ENCODE assay signal across 9 cellular contexts in the genomic region with DNA sequence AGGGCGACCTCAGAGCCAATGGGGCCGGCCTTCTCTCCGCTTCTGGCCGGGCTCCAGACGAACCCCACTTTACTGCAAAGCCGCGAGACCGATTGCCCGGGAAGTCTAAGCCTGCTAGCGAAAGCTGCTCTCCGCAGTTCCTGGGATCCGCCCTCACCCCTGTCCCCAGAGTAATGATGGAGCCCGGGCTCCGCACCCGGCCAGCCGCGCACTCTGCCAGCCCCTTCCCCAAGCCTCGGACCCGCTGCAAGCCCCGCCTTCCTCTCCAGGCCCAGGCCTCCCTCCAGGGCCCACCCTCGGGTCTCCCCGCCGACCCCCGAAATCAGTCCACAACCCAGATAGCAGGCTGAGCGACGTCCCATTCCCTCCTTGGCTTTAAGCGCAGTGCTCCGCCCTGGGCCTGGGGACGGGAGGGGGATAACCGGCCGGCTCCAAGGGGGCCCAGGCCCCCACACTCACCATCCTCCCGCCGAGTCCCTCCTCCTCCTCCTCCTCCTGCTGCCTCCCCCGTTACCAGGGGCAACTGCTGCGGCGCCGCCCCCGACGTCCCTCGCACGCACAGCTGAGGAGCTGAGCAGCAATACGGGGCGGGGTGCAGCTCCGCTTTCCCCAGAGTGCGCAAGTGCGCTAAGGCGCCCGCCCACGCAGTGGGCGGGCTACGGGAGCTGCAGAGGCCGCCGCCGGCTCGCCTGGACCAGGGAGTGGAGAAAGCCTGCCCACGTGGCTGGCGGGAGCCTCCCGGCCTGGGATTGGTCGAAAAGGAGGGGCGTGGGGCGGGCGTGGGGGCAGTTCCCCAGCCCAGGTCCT. TPM values are rescaled to one million over a fixed set of nuclear protein-coding genes. Genes with fewer than 3 reads are reported as not detected.
DNase-seq lines count a peak whose midpoint lies in the region; ATAC-seq, FAIRE-seq and TF ChIP-seq lines count a peak whose summit lies in the region.
"Had no signal": no experiment of that assay in that cellular context is flagged by ENCODE, and none has a peak within 500 bp of the region (broad histone marks: within the 10 kb centered on the region; RNA-seq: fewer than 3 reads in every experiment).

A gene with protein sequence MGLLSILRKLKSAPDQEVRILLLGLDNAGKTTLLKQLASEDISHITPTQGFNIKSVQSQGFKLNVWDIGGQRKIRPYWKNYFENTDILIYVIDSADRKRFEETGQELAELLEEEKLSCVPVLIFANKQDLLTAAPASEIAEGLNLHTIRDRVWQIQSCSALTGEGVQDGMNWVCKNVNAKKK (minus strand): TSS at position 584 of the 807 bp plus-strand sequence. CDS start 122 bp downstream, at position 462.

- H4K20me1 ChIP-seq in keratinocyte (ENCODE audit: control insufficient read depth, extremely low read depth, insufficient read depth, low read length) = no peaks in the 10 kb centered on the region

- ATAC-seq in GM19025 (IDR thresholded peaks at IDR 0.05; ENCODE audit: low read depth, unreplicated experiment) (peak; percentile 79), HG03280 (IDR thresholded peaks at IDR 0.05; ENCODE audit: unreplicated experiment) (peak; percentile 76)

- no peaks in the 10 kb centered on the region for H3K27me3 ChIP-seq in keratinocyte (ENCODE audit: control insufficient read depth, extremely low read depth, insufficient read depth, low read length)

- peak within 1 kb of the TSS; percentile 83 for H3K9ac ChIP-seq in keratinocyte (ENCODE audit: control insufficient read depth, extremely low read depth, insufficient read depth, low read length)

- no peaks in the 10 kb centered on the region for H3K9me1 ChIP-seq in keratinocyte (ENCODE audit: control insufficient read depth, extremely low read depth, insufficient read depth, low read length)

- no peaks in the 10 kb centered on the region for H3K9me3 ChIP-seq in keratinocyte (ENCODE audit: control insufficient read depth, low read depth, low read length)

- H2AFZ ChIP-seq in keratinocyte (ENCODE audit: control insufficient read depth, low read length) = peak within 1 kb of the TSS; percentile 96

- no peak for FAIRE-seq in keratinocyte (lab: Jason Lieb, UNC)
- FAIRE-seq: colon had no signal

- peaks cover 19% of the 10 kb centered on the region for H3K4me1 ChIP-seq in keratinocyte (ENCODE audit: control insufficient read depth, extremely low read depth, insufficient read depth, low read length)

- H3K36me3 ChIP-seq in keratinocyte (ENCODE audit: control insufficient read depth in 2 of 2, extremely low read depth in 1 of 2, insufficient read depth in 2 of 2, low read length in 2 of 2) = no peaks in the 10 kb centered on the region

- peak within 1 kb of the TSS; percentile 65 for H3K27ac ChIP-seq in keratinocyte (ENCODE audit: control insufficient read depth, insufficient read depth, low read length)

- DNase-seq in AG20443 (ENCODE audit: low spot score) (peak; percentile 99), NCI-H345 treated with DMSO at 0.1 percent for 48 hours (lab: John Stamatoyannopoulos, UW; ENCODE audit: unreplicated experiment) (peak; percentile 87), cerebellar cortex (ENCODE audit: low spot score) (peak; percentile 98), keratinocyte (ENCODE audit: low read depth, low spot score) (peak; percentile 91)
- DNase-seq in activated CD4-positive, CD25-positive, alpha-beta regulatory T cell treated with anti-CD3 and anti-CD28 coated beads, Interleukin-2, amount 50 U/mL, for 16 hours (ENCODE audit: low read depth, low spot score) = peak; percentile 87
- peak; percentile 94 to 99 (median 98) for DNase-seq in stimulated activated CD4-positive, alpha-beta T cell treated with anti-CD3 and anti-CD28 coated beads, Interleukin-12 subunit alpha, Interleukin-12 subunit beta, amount 100 ng/mL, for 48 hours (ENCODE audit: low read depth in 2 of 3, low spot score in 1 of 3)

- H3K4me3 ChIP-seq in keratinocyte (ENCODE audit: control insufficient read depth in 2 of 3, extremely low read depth in 1 of 3, insufficient read depth in 2 of 3, low read depth in 1 of 3, low read length in 3 of 3) = peak within 1 kb of the TSS; percentile 83 to 96 (median 91)

- H3K4me2 ChIP-seq in keratinocyte (ENCODE audit: control insufficient read depth, extremely low read depth, insufficient read depth, low read depth, low read length) = peak within 1 kb of the TSS; percentile 99

- dilution Hi-C loops in keratinocyte (cut with MboI; ENCODE audit: extremely low pct_ligation_motif_present, low sequenced_read_pairs) = no loop called here

- peak in 2 of 3 experiments; percentile 58 to 72 for TF ChIP-seq CTCF in keratinocyte (optimal IDR thresholded peaks at IDR 0.05 in 1 of 3, IDR thresholded peaks at IDR 0.05 in 1 of 3, conservative IDR thresholded peaks at IDR 0.05 in 1 of 3; ENCODE audit: extremely low read depth in 1 of 3, insufficient read depth in 2 of 3, low read length in 3 of 3)

- H3K79me2 ChIP-seq in keratinocyte (ENCODE audit: control insufficient read depth, insufficient read depth, low read length) = peaks cover 19% of the 10 kb centered on the region

RNA-seq across cellular contexts. Expression of the gene that starts here (rescaled TPM):
- polyA plus RNA-seq in keratinocyte = 7.0 to 10.7 TPM (median 9.2 TPM) in 3 replicates
- 15.2 TPM for polyA plus RNA-seq in keratinocyte (2011; ENCODE audit: low read depth)
- 8.3 and 9.4 TPM in 2 replicates for polyA plus RNA-seq in keratinocyte (2011; cell fraction: cytosol; rRNA removed)
- polyA plus RNA-seq in keratinocyte (2011; cell fraction: nucleus; rRNA removed) = 2.9 and 3.1 TPM in 2 replicates
- polyA plus RNA-seq in keratinocyte (2012; ENCODE audit: low replicate concordance) = 9.7 and 11.4 TPM in 2 replicates
- 2.1 to 2.3 TPM (median 2.1 TPM) in 3 replicates for polyA minus RNA-seq in keratinocyte
- polyA minus RNA-seq in keratinocyte (2011; cell fraction: cytosol; rRNA and poly(A)+ RNA removed) = 3.6 TPM
- 0.53 and 1.2 TPM in 2 replicates for polyA minus RNA-seq in keratinocyte (2011; cell fraction: nucleus; rRNA and poly(A)+ RNA removed)

Comparison
In these comparisons a context has a peak if more than half of its experiments do, and no peak if none do; other contexts are left out.
1. Peak in every context shown above with its lines: DNase-seq, ATAC-seq, H3K4me3 ChIP-seq and H3K27ac ChIP-seq.